ENCODE assay signal across 8 cellular contexts in genomic region chr16:57807968-57808528, GRCh38. TPM values are rescaled to one million over a fixed set of nuclear protein-coding genes. Genes with fewer than 3 reads are reported as not detected.
A peak's percentile ranks its signal among the peaks of the same experiment; 100 is the strongest.
DNase-seq lines count a peak whose midpoint lies in the region; ATAC-seq and TF ChIP-seq lines count a peak whose summit lies in the region.

No MANE protein-coding gene starts in this region.

- H3K36me3 Mint-ChIP-seq in osteocyte (ENCODE audit: unreplicated experiment), result no peaks in the 10 kb centered on the region

- peak overlapping the region; percentile 77 for H3K27ac Mint-ChIP-seq in osteocyte (ENCODE audit: unreplicated experiment)

- no peaks in the 10 kb centered on the region for H3K27me3 ChIP-seq in H7 (ENCODE audit: control insufficient read depth, insufficient read depth, low read length)
- no peaks in the 10 kb centered on the region for H3K27me3 ChIP-seq in Panc1 (ENCODE audit: control insufficient read depth, insufficient read depth, low read length)
- H3K27me3 ChIP-seq in foreskin keratinocyte, result no peaks in the 10 kb centered on the region
- no peaks in the 10 kb centered on the region for H3K27me3 ChIP-seq in tibial artery

- H3K4me1 ChIP-seq in Panc1 (ENCODE audit: control insufficient read depth, insufficient read depth, low read length) (peaks cover 52% of the 10 kb centered on the region), foreskin keratinocyte (peaks cover 35% of the 10 kb centered on the region), tibial artery (peaks cover 0 to 22% (median 8%) of the 10 kb centered on the region in 4 donors)

- H3K9me3 Mint-ChIP-seq in osteocyte (ENCODE audit: unreplicated experiment), result no peaks in the 10 kb centered on the region

- peak overlapping the region; percentile 84 for H3K27ac ChIP-seq in Panc1 (ENCODE audit: low read length)
- H3K27ac ChIP-seq in foreskin keratinocyte, result peak overlapping the region; percentile 89
- peak overlapping the region in 1 of 2 donors; percentile 47 for H3K27ac ChIP-seq in tibial artery

- CTCF ChIA-PET in Panc1 (lab: Charles Lee), result interaction anchor here (0.7 kb wide), 1 partner anchor 220 kb away, joined by 9 read pairs; no protein-coding TSS in a partner anchor

- in situ Hi-C loops in Panc1 (cut with HindIII; ENCODE audit: low pct_unique_long_range_greater_than_20kb, low sequenced_read_pairs), result no loop called here

- POLR2A ChIA-PET in Panc1 (lab: Charles Lee), result interaction anchor here (0.6 kb wide), 1 partner anchor 30 kb away, joined by 8 read pairs; no protein-coding TSS in a partner anchor

- DNase-seq in AG10803 (ENCODE audit: low read depth), result peak; percentile 95
- peak; percentile 92 for DNase-seq in H7
- peak; percentile 67 for DNase-seq in Panc1 (ENCODE audit: low read depth, low spot score)
- DNase-seq in activated effector memory CD4-positive, alpha-beta T cell treated with anti-CD3 and anti-CD28 coated beads, Interleukin-2, amount 50 U/mL, for 16 hours, result peak; percentile 85
- peak; percentile 97 to 99 for DNase-seq in foreskin keratinocyte
- no peak for DNase-seq in osteocyte (ENCODE audit: extremely low spot score, unreplicated experiment)
- peak; percentile 82 to 88 for DNase-seq in tibial artery
- DNase-seq in NCI-H1694 treated with DMSO at 0.1 percent for 48 hours (lab: John Stamatoyannopoulos, UW), result no peak

- intact Hi-C loops in Panc1 (cut with micrococcal nuclease; ENCODE audit: unreplicated experiment), result no loop called here
- intact Hi-C loops in tibial artery (cut with DNase I; ENCODE audit: low total_unique reads), result loop anchor here (10.0 kb wide), 1 partner anchor 503 kb away; no protein-coding TSS in a partner anchor

- peak overlapping the region; percentile 41 for H3K4me3 Mint-ChIP-seq in osteocyte (ENCODE audit: unreplicated experiment)

- H3K4me3 ChIP-seq in AG10803 (ENCODE audit: low read length), result peak overlapping the region; percentile 20
- H3K4me3 ChIP-seq in H7 (ENCODE audit: insufficient read depth, low read depth, low read length), result no peak overlapping the region
- H3K4me3 ChIP-seq in Panc1 (ENCODE audit: low read depth in 2 of 2, low read length in 2 of 2), result peak overlapping the region in 1 of 2 experiments; percentile 32; a peak in 2 of 4 replicates
- H3K4me3 ChIP-seq in tibial artery, result no peak overlapping the region

- no peaks in the 10 kb centered on the region for H3K27me3 Mint-ChIP-seq in osteocyte (ENCODE audit: unreplicated experiment)

- H3K36me3 ChIP-seq in H7 (replicated peaks; ENCODE audit: control insufficient read depth, insufficient read depth, low read length), result no peaks in the 10 kb centered on the region
- no peaks in the 10 kb centered on the region for H3K36me3 ChIP-seq in Panc1 (ENCODE audit: control insufficient read depth, insufficient read depth, low read length)
- H3K36me3 ChIP-seq in tibial artery, result no peaks in the 10 kb centered on the region

- peaks cover 75% of the 10 kb centered on the region for H3K4me1 Mint-ChIP-seq in osteocyte (ENCODE audit: unreplicated experiment)

- no TSS peak for BruUV-seq in Panc1 (replicated peaks; lab: Mats Ljungman, UMichigan)

- TF ChIP-seq CTCF in AG10803 (conservative IDR thresholded peaks at IDR 0.05; ENCODE audit: low read length) (no peak), Panc1 (IDR thresholded peaks at IDR 0.05) (no peak), foreskin keratinocyte (conservative IDR thresholded peaks at IDR 0.05) (no peak), osteocyte (IDR thresholded peaks at IDR 0.05) (no peak), tibial artery (IDR thresholded peaks at IDR 0.05) (no peak)

- no peaks in the 10 kb centered on the region for H3K9me3 ChIP-seq in Panc1 (ENCODE audit: control insufficient read depth, insufficient read depth, low read depth, low read length)
- no peaks in the 10 kb centered on the region for H3K9me3 ChIP-seq in tibial artery

- peak; percentile 77 for ATAC-seq in Panc1
- ATAC-seq in foreskin keratinocyte, result peak; percentile 43

RNA-seq across cellular contexts. Expression of gene KIFC3, which starts 5.8 kb away (rescaled TPM):
- 15.9 and 20.4 TPM in 2 replicates for total RNA-seq in H7 (2014; rRNA removed; shearing (Covaris generic))
- 51.5 TPM for total RNA-seq in Panc1 (2021; ENCODE audit: unreplicated experiment)
- polyA plus RNA-seq in Panc1 (2012; ENCODE audit: insufficient read length), result 79.0 TPM
- total RNA-seq in foreskin keratinocyte, result 67.8 and 68.5 TPM in 2 replicates
- 47.0 and 48.3 TPM in 2 replicates for polyA plus RNA-seq in foreskin keratinocyte
- 191 and 196 TPM in 2 replicates for total RNA-seq in osteocyte

Comparison
In these comparisons a context has a peak if more than half of its experiments do, and no peak if none do; other contexts are left out.
1. DNase-seq: peak in AG10803 (single experiment), H7 (single experiment), Panc1 (single experiment), activated effector memory CD4-positive, alpha-beta T cell treated with anti-CD3 and anti-CD28 coated beads, Interleukin-2, amount 50 U/mL, for 16 hours (single experiment), foreskin keratinocyte (2 of 2) and tibial artery (2 of 2); none in osteocyte (single experiment) and NCI-H1694 treated with DMSO at 0.1 percent for 48 hours (single experiment).